Comparison of ENCODE assay signal across 7 cellular contexts in the genomic region with DNA sequence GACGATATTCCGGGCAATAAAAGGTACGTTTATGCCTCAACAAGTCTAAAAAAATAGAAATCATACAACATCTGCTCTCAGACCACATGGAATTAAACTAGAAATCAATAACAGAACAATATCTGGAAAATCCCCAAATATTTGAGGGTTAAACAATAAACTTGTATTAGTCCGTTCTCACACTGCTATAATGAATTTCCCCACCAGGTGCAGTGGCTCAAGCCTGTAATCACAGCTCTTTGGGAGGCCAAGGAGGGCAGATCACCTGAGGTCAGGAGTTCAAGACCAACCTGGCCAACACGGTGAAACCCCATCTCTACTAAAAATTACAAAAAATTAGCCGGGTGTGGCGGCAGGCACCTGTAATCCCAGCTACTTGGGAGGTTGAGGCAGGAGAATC. TPM values are rescaled to one million over a fixed set of nuclear protein-coding genes. Genes with fewer than 3 reads are reported as not detected.
DNase-seq lines count a peak whose midpoint lies in the region; ATAC-seq, FAIRE-seq and TF ChIP-seq lines count a peak whose summit lies in the region.
"Not testable (repeated sequence)": the region's sequence is repeated elsewhere in the genome, so short reads cannot be mapped to it uniquely, and the experiment has no call there.

No MANE protein-coding gene starts in this region.

- not testable (repeated sequence) for H3K27ac ChIP-seq in K562 (ENCODE audit: extremely low read depth, low read depth, low read length); naive thymus-derived CD4-positive, alpha-beta T cell (ENCODE audit: low read depth, low read length)

- H3K9ac ChIP-seq in K562 (ENCODE audit: insufficient read depth in 1 of 2, low read depth in 2 of 2, low read length in 2 of 2): not testable (repeated sequence)

- not testable (repeated sequence) for FAIRE-seq in K562 (lab: Jason Lieb, UNC)

- not testable (repeated sequence) for H2AFZ ChIP-seq in K562 (ENCODE audit: low read depth, low read length)

- intact Hi-C loops in K562 (cut with micrococcal nuclease); naive thymus-derived CD4-positive, alpha-beta T cell (cut with micrococcal nuclease): not testable (repeated sequence)

- H3K9me1 ChIP-seq in K562 (ENCODE audit: control insufficient read depth, insufficient read depth, low read length): not testable (repeated sequence)

- peak overlapping the region; percentile 59 for H3K27ac Mint-ChIP-seq in T-helper 17 cell
- H3K27ac Mint-ChIP-seq in activated T-helper 17 cell treated with anti-CD3 and anti-CD28 coated beads, Interleukin-2, amount 50 U/mL, for 72 hours: not testable (repeated sequence)
- peak overlapping the region in 7 of 9 donors; percentile 17 to 86 (median 63) for H3K27ac Mint-ChIP-seq in naive thymus-derived CD4-positive, alpha-beta T cell
- H3K27ac Mint-ChIP-seq in stimulated activated naive CD8-positive, alpha-beta T cell treated with anti-CD3 and anti-CD28 coated beads, Interleukin-15, Interleukin-2, amounts not matched to agents 100 ng/mL and 50 ng/mL, for 24 hours: peak overlapping the region; percentile 18

- not testable (repeated sequence) for H3K79me2 ChIP-seq in K562 (ENCODE audit: control insufficient read depth, insufficient read depth, low read length)

- H3K4me2 ChIP-seq in K562 (ENCODE audit: insufficient read depth, low read length): not testable (repeated sequence)

- in situ Hi-C loops in K562 (cut with MboI): not testable (repeated sequence)

- H3K27me3 ChIP-seq in K562 (ENCODE audit: control insufficient read depth in 2 of 2, insufficient read depth in 2 of 2, low read length in 2 of 2); naive thymus-derived CD4-positive, alpha-beta T cell (ENCODE audit: control insufficient read depth in 2 of 2, insufficient read depth in 2 of 2, low read length in 2 of 2): not testable (repeated sequence)

- peaks cover 7 to 15% of the 10 kb centered on the region in 2 experiments; a peak in 4 of 5 replicates for H3K4me1 ChIP-seq in K562 (replicated peaks in 1 of 2; ENCODE audit: control insufficient read depth in 2 of 2, insufficient read depth in 2 of 2, low read length in 2 of 2)
- H3K4me1 ChIP-seq in naive thymus-derived CD4-positive, alpha-beta T cell (ENCODE audit: control insufficient read depth in 2 of 2, insufficient read depth in 2 of 2, low read length in 2 of 2): not testable (repeated sequence)

- not testable (repeated sequence) for H4K20me1 ChIP-seq in K562 (replicated peaks; ENCODE audit: control insufficient read depth, insufficient read depth, low read length)

- not testable (repeated sequence) for TF ChIP-seq EP300 in K562 (IDR thresholded peaks at IDR 0.05; ENCODE audit: low read length)

- not testable (repeated sequence) for TF ChIP-seq POLR2A in K562 (conservative IDR thresholded peaks at IDR 0.05)

- TF ChIP-seq CTCF in GM12873 (IDR thresholded peaks at IDR 0.05; ENCODE audit: insufficient read depth, low read depth, low read length, missing control alignments): peak; percentile 16
- not testable (repeated sequence) for TF ChIP-seq CTCF in K562 (IDR thresholded peaks at IDR 0.05 in 2 of 3, conservative IDR thresholded peaks at IDR 0.05 in 1 of 3; ENCODE audit: insufficient read depth in 2 of 3, low read depth in 1 of 3, low read length in 3 of 3)

- not testable (repeated sequence) for H3K9me3 Mint-ChIP-seq in activated T-helper 17 cell treated with anti-CD3 and anti-CD28 coated beads, Interleukin-2, amount 50 U/mL, for 72 hours; stimulated activated naive CD8-positive, alpha-beta T cell treated with anti-CD3 and anti-CD28 coated beads, Interleukin-15, Interleukin-2, amounts not matched to agents 100 ng/mL and 50 ng/mL, for 24 hours
- H3K9me3 Mint-ChIP-seq in naive thymus-derived CD4-positive, alpha-beta T cell: peaks cover 1 to 12% (median 6%) of the 10 kb centered on the region in 11 donors

- H3K4me1 Mint-ChIP-seq in T-helper 17 cell: peaks cover 25% of the 10 kb centered on the region
- H3K4me1 Mint-ChIP-seq in activated T-helper 17 cell treated with anti-CD3 and anti-CD28 coated beads, Interleukin-2, amount 50 U/mL, for 72 hours: peaks cover 15% of the 10 kb centered on the region
- H3K4me1 Mint-ChIP-seq in naive thymus-derived CD4-positive, alpha-beta T cell: peaks cover 15 to 44% (median 33%) of the 10 kb centered on the region in 7 donors
- H3K4me1 Mint-ChIP-seq in stimulated activated naive CD8-positive, alpha-beta T cell treated with anti-CD3 and anti-CD28 coated beads, Interleukin-15, Interleukin-2, amounts not matched to agents 100 ng/mL and 50 ng/mL, for 24 hours (ENCODE audit: low read depth): peaks cover 32% of the 10 kb centered on the region

- ATAC-seq in T-helper 17 cell; activated T-helper 17 cell treated with anti-CD3 and anti-CD28 coated beads, Interleukin-2, amount 50 U/mL, for 72 hours (replicated peaks); K562; naive thymus-derived CD4-positive, alpha-beta T cell: not testable (repeated sequence)

- not testable (repeated sequence) for H3K4me3 ChIP-seq in K562; naive thymus-derived CD4-positive, alpha-beta T cell (ENCODE audit: low read length)

- CTCF ChIA-PET in K562 (lab: Yijun Ruan, JAX; ENCODE audit: low intra/inter-chr PET ratio): not testable (repeated sequence)
- CTCF ChIA-PET in naive thymus-derived CD4-positive, alpha-beta T cell (lab: Charles Lee): interaction anchor here (1.3 kb wide), 1 partner anchor 13 kb away, joined by 4 read pairs; no protein-coding TSS in a partner anchor

- H3K9me3 ChIP-seq in T-helper 17 cell (ENCODE audit: control insufficient read depth, low read length, poor library complexity, severe bottlenecking); K562 (replicated peaks; ENCODE audit: control insufficient read depth, insufficient read depth, low read depth, low read length); naive thymus-derived CD4-positive, alpha-beta T cell (ENCODE audit: control insufficient read depth in 2 of 3, low read length in 3 of 3): not testable (repeated sequence)

- H3K4me3 Mint-ChIP-seq in T-helper 17 cell; stimulated activated naive CD8-positive, alpha-beta T cell treated with anti-CD3 and anti-CD28 coated beads, Interleukin-15, Interleukin-2, amounts not matched to agents 100 ng/mL and 50 ng/mL, for 24 hours: not testable (repeated sequence)
- peak overlapping the region; percentile 44 for H3K4me3 Mint-ChIP-seq in activated T-helper 17 cell treated with anti-CD3 and anti-CD28 coated beads, Interleukin-2, amount 50 U/mL, for 72 hours
- peak overlapping the region in 7 of 10 donors; percentile 27 to 84 (median 61) for H3K4me3 Mint-ChIP-seq in naive thymus-derived CD4-positive, alpha-beta T cell

- not testable (repeated sequence) for H3K27me3 Mint-ChIP-seq in T-helper 17 cell; activated T-helper 17 cell treated with anti-CD3 and anti-CD28 coated beads, Interleukin-2, amount 50 U/mL, for 72 hours; stimulated activated naive CD8-positive, alpha-beta T cell treated with anti-CD3 and anti-CD28 coated beads, Interleukin-15, Interleukin-2, amounts not matched to agents 100 ng/mL and 50 ng/mL, for 24 hours
- H3K27me3 Mint-ChIP-seq in naive thymus-derived CD4-positive, alpha-beta T cell: peaks cover 0 to 21% (median 0%) of the 10 kb centered on the region in 5 donors

- TF ChIP-seq RAD21 in K562 (CRISPR knock-in tag; conservative IDR thresholded peaks at IDR 0.05 in 1 of 2, IDR thresholded peaks at IDR 0.05 in 1 of 2): not testable (repeated sequence)

- WGBS in K562 (ENCODE audit: insufficient coverage, low coverage, missing lambda C conversion rate): 46% methylated on average over 7 of the region's 7 CpGs

- not testable (repeated sequence) for BruUV-seq in K562 (replicated peaks; lab: Mats Ljungman, UMichigan)

- POLR2A ChIA-PET in K562 (lab: Yijun Ruan, JAX): not testable (repeated sequence)
- POLR2A ChIA-PET in naive thymus-derived CD4-positive, alpha-beta T cell (lab: Charles Lee): interaction anchor here (1.3 kb wide), 1 partner anchor 280 kb away, joined by 5 read pairs; a partner anchor contains a TSS

- not testable (repeated sequence) for H3K36me3 Mint-ChIP-seq in T-helper 17 cell (ENCODE audit: low read depth); activated T-helper 17 cell treated with anti-CD3 and anti-CD28 coated beads, Interleukin-2, amount 50 U/mL, for 72 hours (ENCODE audit: low read depth); naive thymus-derived CD4-positive, alpha-beta T cell; stimulated activated naive CD8-positive, alpha-beta T cell treated with anti-CD3 and anti-CD28 coated beads, Interleukin-15, Interleukin-2, amounts not matched to agents 100 ng/mL and 50 ng/mL, for 24 hours (ENCODE audit: low read depth)

- not testable (repeated sequence) for H3K36me3 ChIP-seq in K562 (ENCODE audit: control insufficient read depth, insufficient read depth, low read length); naive thymus-derived CD4-positive, alpha-beta T cell (ENCODE audit: control insufficient read depth in 2 of 3, insufficient read depth in 3 of 3, low read length in 3 of 3)

- DNase-seq in NAMALWA (ENCODE audit: low spot score): peak; percentile 53
- DNase-seq in T-helper 17 cell; K562 (ENCODE audit: extremely low read depth in 1 of 4, low spot score in 3 of 4); naive thymus-derived CD4-positive, alpha-beta T cell: not testable (repeated sequence)

RNA-seq across cellular contexts. Expression of a gene that starts 49.2 kb away (rescaled TPM):
- 10 to 100 TPM; 42.4 to 49.8 TPM for total RNA-seq in T-helper 17 cell
- 10 to 100 TPM; 54.2 to 95.7 TPM for total RNA-seq in activated T-helper 17 cell treated with anti-CD3 and anti-CD28 coated beads, Interleukin-2, amount 50 U/mL, for 72 hours
- total RNA-seq in K562 (2011; cell fraction: chromatin; rRNA removed; ENCODE audit: low replicate concordance): 187 and 270 TPM in 2 replicates
- 352 and 378 TPM in 2 replicates for total RNA-seq in K562 (2011; cell fraction: nucleolus; rRNA removed)
- total RNA-seq in K562 (2011; cell fraction: nucleoplasm; rRNA removed): 244 and 324 TPM in 2 replicates
- 158 and 178 TPM in 2 replicates for total RNA-seq in K562 (2014; rRNA removed)
- total RNA-seq in K562 (2014; rRNA removed; fragmentation: Illumina TruSeq; extraction: Trizol): 82.7 and 91.5 TPM in 2 replicates
- total RNA-seq in K562 (2015; rRNA removed; fragmentation: Illumina TruSeq; extraction: Trizol): 136 TPM in 2 replicates
- total RNA-seq in K562 (2021): 159 and 161 TPM in 2 replicates
- polyA plus RNA-seq in K562 (2011; rRNA removed): 146 and 186 TPM in 2 replicates
- polyA plus RNA-seq in K562 (2011; cell fraction: cytosol; rRNA removed): 107 and 158 TPM in 2 replicates
- polyA plus RNA-seq in K562 (2011; cell fraction: nucleus; rRNA removed): 149 and 181 TPM in 2 replicates
- 137 and 177 TPM in 2 replicates for polyA plus RNA-seq in K562 (2012)
- polyA plus RNA-seq in K562 (2014; fragmentation: Illumina TruSeq; extraction: Trizol): 143 and 175 TPM in 2 replicates
- 10 to 100 TPM in 1 of 2 experiments, 1 to 10 TPM in 1; 9.1 to 14.5 TPM for polyA plus RNA-seq in K562 (2014; fragmentation: Nextera tagmentation; extraction: Ambion mirVana)
- polyA plus RNA-seq in K562 (2014; rRNA removed): 155 and 171 TPM in 2 replicates
- polyA minus RNA-seq in K562 (2011; rRNA and poly(A)+ RNA removed): 147 and 177 TPM in 2 replicates
- polyA minus RNA-seq in K562 (2011; cell fraction: cytosol; rRNA and poly(A)+ RNA removed): 90.9 and 121 TPM in 2 replicates
- 30.0 and 68.5 TPM in 2 replicates for polyA minus RNA-seq in K562 (2011; cell fraction: nucleus; rRNA and poly(A)+ RNA removed)
- total RNA-seq in naive thymus-derived CD4-positive, alpha-beta T cell: 100 to 1,000 TPM in 1 of 5 experiments, 10 to 100 TPM in 4; 38.2 to 157 (median 73.7) TPM
- 100 to 1,000 TPM in 1 of 2 donors, 10 to 100 TPM in 1; 83.2 to 112 TPM for polyA plus RNA-seq in naive thymus-derived CD4-positive, alpha-beta T cell
